ENCODE assay signal across 8 cellular contexts in genomic region chr9:136052433-136052880, GRCh38. TPM values are rescaled to one million over a fixed set of nuclear protein-coding genes. Genes with fewer than 3 reads are reported as not detected.
DNase-seq lines count a peak whose midpoint lies in the region; ATAC-seq and TF ChIP-seq lines count a peak whose summit lies in the region.

No MANE protein-coding gene starts in this region.

- H3K27me3 Mint-ChIP-seq in MCF 10A (ENCODE audit: insufficient read depth, unreplicated experiment): no peaks in the 10 kb centered on the region

- peaks cover 21% of the 10 kb centered on the region for H3K36me3 Mint-ChIP-seq in MCF 10A (ENCODE audit: insufficient read depth, unreplicated experiment)

- H3K27me3 ChIP-seq in suprapubic skin: no peaks in the 10 kb centered on the region

- peak overlapping the region; percentile 64 for H3K4me3 Mint-ChIP-seq in MCF 10A (ENCODE audit: unreplicated experiment)

- TF ChIP-seq POLR2A in suprapubic skin (IDR thresholded peaks at IDR 0.05): no peak

- peak overlapping the region; percentile 65 for H3K4me3 ChIP-seq in suprapubic skin

- H3K9me3 ChIP-seq in suprapubic skin: no peaks in the 10 kb centered on the region

- intact Hi-C loops in MCF 10A (cut with micrococcal nuclease): no loop called here

- TF ChIP-seq EP300 in suprapubic skin (IDR thresholded peaks at IDR 0.05): no peak

- DNase-seq in HT-29 (ENCODE audit: low spot score) (peak; percentile 75), MCF 10A (ENCODE audit: unreplicated experiment) (peak; percentile 51), kidney tubule cell (ENCODE audit: low spot score) (peak; percentile 69), suprapubic skin (ENCODE audit: low spot score in 2 of 2) (no peak), NCI-H748 (lab: John Stamatoyannopoulos, UW; ENCODE audit: unreplicated experiment) (no peak)
- DNase-seq in stimulated activated CD4-positive, alpha-beta T cell treated with anti-CD3 and anti-CD28 coated beads, Interleukin-1b, Interleukin-23, amount 100 ng/mL, for 48 hours: no peak

- ATAC-seq in HG02678 (IDR thresholded peaks at IDR 0.05; ENCODE audit: unreplicated experiment): no peak
- ATAC-seq in HG02759 (IDR thresholded peaks at IDR 0.05; ENCODE audit: unreplicated experiment): no peak

- H3K4me1 ChIP-seq in suprapubic skin: peaks cover 39% of the 10 kb centered on the region

- peak overlapping the region; percentile 35 for H3K27ac Mint-ChIP-seq in MCF 10A (ENCODE audit: low read depth, unreplicated experiment)

- peaks cover 29% of the 10 kb centered on the region for H3K36me3 ChIP-seq in suprapubic skin

- CTCF ChIA-PET in MCF 10A (lab: Yijun Ruan, JAX): interaction anchor here (0.6 to 2.0 kb wide), 4 partner anchors 18 to 74 kb away, joined by 3 to 5 read pairs (median 3); no protein-coding TSS in a partner anchor

- TF ChIP-seq CTCF in MCF 10A (IDR thresholded peaks at IDR 0.05; ENCODE audit: unreplicated experiment) (no peak), suprapubic skin (IDR thresholded peaks at IDR 0.05) (no peak)

- peaks cover 9% of the 10 kb centered on the region for H3K4me1 Mint-ChIP-seq in MCF 10A (ENCODE audit: insufficient read depth, unreplicated experiment)

- H3K9me3 Mint-ChIP-seq in MCF 10A (ENCODE audit: unreplicated experiment): no peaks in the 10 kb centered on the region

- H3K27ac ChIP-seq in suprapubic skin: peak overlapping the region; percentile 29

- WGBS in suprapubic skin: 0% methylated on average over 2 of the region's 16 CpGs

- BruUV-seq in MCF 10A (replicated peaks; lab: Mats Ljungman, UMichigan): no TSS peak

- POLR2A ChIA-PET in MCF 10A (lab: Yijun Ruan, JAX): interaction anchor here (0.6 to 2.7 kb wide), 10 partner anchors 12 to 92 kb away, joined by 3 to 12 read pairs (median 3); partner anchors contain the start of genes TMEM250 and UBAC1

RNA-seq across cellular contexts. Expression of gene NACC2, which starts 42.6 kb away (rescaled TPM):
- 32.6 and 38.1 TPM in 2 replicates for total RNA-seq in HT-29 (2014; rRNA removed; shearing (Covaris generic))
- 16.5 and 20.2 TPM in 2 replicates for total RNA-seq in MCF 10A (2022)
- total RNA-seq in suprapubic skin: 10 to 100 TPM; 12.1 to 14.9 (median 13.7) TPM

Comparison
In these comparisons a context has a peak if more than half of its experiments do, and no peak if none do; other contexts are left out.
1. DNase-seq: peak in HT-29 (single experiment), MCF 10A (single experiment) and kidney tubule cell (single experiment); none in suprapubic skin (0 of 2), stimulated activated CD4-positive, alpha-beta T cell treated with anti-CD3 and anti-CD28 coated beads, Interleukin-1b, Interleukin-23, amount 100 ng/mL, for 48 hours (single experiment) and NCI-H748 (single experiment).